In the genomic region with DNA sequence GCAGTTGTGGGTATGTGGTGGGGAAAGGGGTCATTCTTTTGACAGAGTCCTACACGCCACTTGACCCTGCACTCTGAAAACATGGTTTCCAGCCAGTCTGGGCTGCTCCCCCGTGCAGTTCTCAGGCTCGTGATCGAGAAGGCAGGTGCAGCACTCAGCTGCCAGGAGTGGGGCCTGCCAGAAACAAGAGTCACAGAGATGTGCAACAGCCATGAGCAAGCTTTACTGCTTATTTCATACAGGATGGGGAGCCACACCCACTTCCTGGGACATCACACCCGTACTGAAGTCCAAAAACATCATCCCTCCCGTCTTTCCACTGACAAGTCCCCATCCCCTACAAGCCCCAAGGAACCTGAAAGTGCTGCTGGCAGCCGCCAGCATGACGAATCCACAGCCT, we compare ENCODE assay signal across 15 cellular contexts. TPM values are rescaled to one million over a fixed set of nuclear protein-coding genes. Genes with fewer than 3 reads are reported as not detected.
DNase-seq lines count a peak whose midpoint lies in the region; ATAC-seq and TF ChIP-seq lines count a peak whose summit lies in the region.
"Had no signal": no experiment of that assay in that cellular context is flagged by ENCODE, and none has a peak within 500 bp of the region (broad histone marks: within the 10 kb centered on the region; RNA-seq: fewer than 3 reads in every experiment).

No MANE protein-coding gene starts in this region.

- no peaks in the 10 kb centered on the region for H3K36me3 Mint-ChIP-seq in activated naive CD8-positive, alpha-beta T cell

- H3K4me1 ChIP-seq in psoas muscle, result peaks cover 8% of the 10 kb centered on the region
- peaks cover 35 to 43% (median 39%) of the 10 kb centered on the region in 4 donors for H3K4me1 ChIP-seq in esophagus muscularis mucosa

- TF ChIP-seq CTCF in psoas muscle (IDR thresholded peaks at IDR 0.05) (no peak), esophagus muscularis mucosa (IDR thresholded peaks at IDR 0.05) (no peak)

- intact Hi-C loops in psoas muscle (cut with DNase I) (loop anchor here in 1 of 2 donors (5.0 kb wide), 1 partner anchor 97 kb away; no protein-coding TSS in a partner anchor), esophagus muscularis mucosa (cut with DNase I) (loop anchor here (10.0 kb wide), 1 partner anchor 240 kb away; no protein-coding TSS in a partner anchor)

- ATAC-seq in psoas muscle (peak; percentile 37 to 58 (median 40)), HG02840 (IDR thresholded peaks at IDR 0.05; ENCODE audit: low FRiP score, unreplicated experiment) (no peak)
- ATAC-seq: A549, pancreas had no signal

- no peaks in the 10 kb centered on the region for H3K9me3 Mint-ChIP-seq in activated naive CD8-positive, alpha-beta T cell (ENCODE audit: low read depth)

- no peak for TF ChIP-seq EP300 in esophagus muscularis mucosa (IDR thresholded peaks at IDR 0.05)

- H3K36me3 ChIP-seq in psoas muscle (ENCODE audit: insufficient read depth in 1 of 2, low read depth in 1 of 2) (no peaks in the 10 kb centered on the region), esophagus muscularis mucosa (peaks cover 0 to 26% (median 2%) of the 10 kb centered on the region in 4 donors)
- H3K36me3 ChIP-seq: left ventricle myocardium inferior, pancreas, suprapubic skin had no signal

- H3K4me3 ChIP-seq in psoas muscle (no peak overlapping the region), esophagus muscularis mucosa (no peak overlapping the region)
- H3K4me3 ChIP-seq: A549 had no signal

- no peaks in the 10 kb centered on the region for H3K27me3 Mint-ChIP-seq in activated naive CD8-positive, alpha-beta T cell

- DNase-seq in activated CD4-positive, alpha-beta T cell treated with anti-CD3 and anti-CD28 coated beads for 48 hours, result peak; percentile 56
- DNase-seq in activated CD4-positive, alpha-beta T cell treated with anti-CD3 and anti-CD28 coated beads for 1 hour, result no peak
- DNase-seq in NCI-H774 (lab: John Stamatoyannopoulos, UW), result peak; percentile 6
- no peak for DNase-seq in psoas muscle
- no peak for DNase-seq in activated gamma-delta T cell treated with Interleukin-2 at 50 U/mL for 16 hours
- DNase-seq in esophagus muscularis mucosa (ENCODE audit: extremely low spot score), result no peak
- DNase-seq: DMS79, left ventricle myocardium inferior, NCI-H510A, pancreas had no signal

- H3K27me3 ChIP-seq in psoas muscle (ENCODE audit: insufficient read depth in 3 of 3, low read length in 2 of 3), result peaks cover 0 to 83% (median 17%) of the 10 kb centered on the region in 3 donors
- peaks cover 0 to 94% (median 40%) of the 10 kb centered on the region in 4 donors for H3K27me3 ChIP-seq in esophagus muscularis mucosa

- H3K27ac ChIP-seq in psoas muscle (no peak overlapping the region), esophagus muscularis mucosa (replicated peaks in 1 of 4) (no peak overlapping the region)
- H3K27ac ChIP-seq: A549, left ventricle myocardium inferior, pancreas, suprapubic skin had no signal

- H3K9me3 ChIP-seq in psoas muscle (no peaks in the 10 kb centered on the region), esophagus muscularis mucosa (no peaks in the 10 kb centered on the region)
- H3K9me3 ChIP-seq: A549, left ventricle myocardium inferior, pancreas, suprapubic skin had no signal

- H3K27ac Mint-ChIP-seq in activated naive CD8-positive, alpha-beta T cell, result peak overlapping the region; percentile 92

- peaks cover 69% of the 10 kb centered on the region for H3K4me1 Mint-ChIP-seq in activated naive CD8-positive, alpha-beta T cell (ENCODE audit: low read depth)

- H3K4me3 Mint-ChIP-seq in activated naive CD8-positive, alpha-beta T cell, result peak overlapping the region; percentile 91

- WGBS in psoas muscle, 3 donors, result 32 to 36% (median 34%) methylated on average over 8 of the region's 8 CpGs
- 67% methylated on average over 8 of the region's 8 CpGs for WGBS in esophagus muscularis mucosa

- TF ChIP-seq POLR2A in esophagus muscularis mucosa (IDR thresholded peaks at IDR 0.05; ENCODE audit: low read depth), result no peak

RNA-seq across cellular contexts. Expression of gene ATG9B, which starts 9.3 kb away (rescaled TPM):
- not detected for total RNA-seq in psoas muscle
- under 1 TPM; 0.12 to 0.18 (median 0.18) TPM for polyA plus RNA-seq in psoas muscle
- total RNA-seq in esophagus muscularis mucosa, result under 1 TPM in 1 of 4 donors, not detected in 3; 0.42 TPM
- total RNA-seq: left ventricle myocardium inferior had no signal

RNA-seq across cellular contexts. Expression of gene ABCB8, which starts 13.3 kb away (rescaled TPM):
- total RNA-seq in psoas muscle (10 to 100 TPM; 13.2 to 20.7 (median 19.2) TPM), esophagus muscularis mucosa (10 to 100 TPM; 13.1 to 25.3 (median 19.9) TPM)
- polyA plus RNA-seq in psoas muscle, result 10 to 100 TPM in 2 of 3 donors, 1 to 10 TPM in 1; 9.3 to 16.6 (median 12.9) TPM

RNA-seq across cellular contexts. Expression of gene NOS3, which starts 24.1 kb away (rescaled TPM):
- total RNA-seq in psoas muscle, result 10 to 100 TPM in 1 of 4 donors, 1 to 10 TPM in 3; 5.8 to 13.2 (median 6.3) TPM
- 1 to 10 TPM; 1.4 to 5.7 (median 5.0) TPM for polyA plus RNA-seq in psoas muscle
- 10 to 100 TPM in 3 of 4 donors, 1 to 10 TPM in 1; 3.7 to 20.2 (median 16.2) TPM for total RNA-seq in esophagus muscularis mucosa
- total RNA-seq: SK-MEL-5 had no signal

RNA-seq across cellular contexts. Expression of gene ASIC3, which starts 33.4 kb away (rescaled TPM):
- total RNA-seq in psoas muscle (1 to 10 TPM; 2.1 to 6.2 (median 3.9) TPM), esophagus muscularis mucosa (1 to 10 TPM; 1.3 to 2.9 (median 2.1) TPM)
- 1 to 10 TPM; 1.8 to 5.0 (median 1.8) TPM for polyA plus RNA-seq in psoas muscle

RNA-seq across cellular contexts. Expression of gene KCNH2, which starts 36.8 kb away (rescaled TPM):
- total RNA-seq in psoas muscle (under 1 TPM; 0.21 to 0.39 (median 0.22) TPM), esophagus muscularis mucosa (10 to 100 TPM; 29.8 to 71.7 (median 42.5) TPM)
- polyA plus RNA-seq in psoas muscle, result under 1 TPM; 0.18 to 0.48 (median 0.20) TPM

Comparison
In these comparisons a context has a peak if more than half of its experiments do, and no peak if none do; other contexts are left out.
1. DNase-seq: peak in activated CD4-positive, alpha-beta T cell treated with anti-CD3 and anti-CD28 coated beads for 48 hours (single experiment) and NCI-H774 (single experiment); none in activated CD4-positive, alpha-beta T cell treated with anti-CD3 and anti-CD28 coated beads for 1 hour (single experiment), psoas muscle (0 of 2), activated gamma-delta T cell treated with Interleukin-2 at 50 U/mL for 16 hours (single experiment) and esophagus muscularis mucosa (single experiment).